Comparison of ENCODE assay signal across 1 cellular context in the genomic region with DNA sequence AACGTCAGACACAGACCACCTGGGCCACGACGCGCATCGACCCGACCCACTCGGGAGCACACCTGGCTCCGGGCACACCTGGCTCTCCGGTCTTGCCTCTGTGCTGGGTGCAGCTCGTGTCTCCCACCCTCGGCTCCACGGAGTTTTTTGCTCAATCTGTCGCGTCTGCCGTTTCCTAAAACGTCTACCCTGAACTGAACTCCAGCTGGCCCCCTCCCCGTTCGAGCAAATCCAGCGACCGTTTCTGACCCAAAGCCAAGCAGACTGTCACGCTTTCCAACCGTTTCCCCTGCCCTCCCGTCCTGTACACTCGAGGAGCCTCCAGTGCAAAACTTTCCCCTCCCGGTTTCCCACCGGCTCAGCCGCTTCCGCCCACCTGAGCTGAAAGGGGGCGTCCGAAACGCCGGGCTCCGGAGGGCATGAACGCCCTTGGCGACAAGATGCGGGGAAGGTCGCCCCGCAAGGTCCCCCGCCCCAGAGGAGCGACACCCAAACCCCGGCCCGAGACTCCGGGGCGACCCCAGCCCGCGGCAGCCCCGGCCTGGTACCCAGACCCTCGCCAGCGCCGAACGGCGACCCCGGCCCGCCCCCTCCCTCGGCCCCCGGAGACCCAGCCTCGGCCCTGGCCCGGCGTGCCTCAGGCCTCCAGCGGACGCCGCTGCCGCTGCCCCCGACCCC.
TF ChIP-seq lines count a peak whose summit lies in the region.

No MANE protein-coding gene starts in this region.

TF ChIP-seq in HepG2, 621 proteins besides CTCF, POLR2A, EP300 and RAD21 (continued from another document):
- TF ChIP-seq, protein P1, sequence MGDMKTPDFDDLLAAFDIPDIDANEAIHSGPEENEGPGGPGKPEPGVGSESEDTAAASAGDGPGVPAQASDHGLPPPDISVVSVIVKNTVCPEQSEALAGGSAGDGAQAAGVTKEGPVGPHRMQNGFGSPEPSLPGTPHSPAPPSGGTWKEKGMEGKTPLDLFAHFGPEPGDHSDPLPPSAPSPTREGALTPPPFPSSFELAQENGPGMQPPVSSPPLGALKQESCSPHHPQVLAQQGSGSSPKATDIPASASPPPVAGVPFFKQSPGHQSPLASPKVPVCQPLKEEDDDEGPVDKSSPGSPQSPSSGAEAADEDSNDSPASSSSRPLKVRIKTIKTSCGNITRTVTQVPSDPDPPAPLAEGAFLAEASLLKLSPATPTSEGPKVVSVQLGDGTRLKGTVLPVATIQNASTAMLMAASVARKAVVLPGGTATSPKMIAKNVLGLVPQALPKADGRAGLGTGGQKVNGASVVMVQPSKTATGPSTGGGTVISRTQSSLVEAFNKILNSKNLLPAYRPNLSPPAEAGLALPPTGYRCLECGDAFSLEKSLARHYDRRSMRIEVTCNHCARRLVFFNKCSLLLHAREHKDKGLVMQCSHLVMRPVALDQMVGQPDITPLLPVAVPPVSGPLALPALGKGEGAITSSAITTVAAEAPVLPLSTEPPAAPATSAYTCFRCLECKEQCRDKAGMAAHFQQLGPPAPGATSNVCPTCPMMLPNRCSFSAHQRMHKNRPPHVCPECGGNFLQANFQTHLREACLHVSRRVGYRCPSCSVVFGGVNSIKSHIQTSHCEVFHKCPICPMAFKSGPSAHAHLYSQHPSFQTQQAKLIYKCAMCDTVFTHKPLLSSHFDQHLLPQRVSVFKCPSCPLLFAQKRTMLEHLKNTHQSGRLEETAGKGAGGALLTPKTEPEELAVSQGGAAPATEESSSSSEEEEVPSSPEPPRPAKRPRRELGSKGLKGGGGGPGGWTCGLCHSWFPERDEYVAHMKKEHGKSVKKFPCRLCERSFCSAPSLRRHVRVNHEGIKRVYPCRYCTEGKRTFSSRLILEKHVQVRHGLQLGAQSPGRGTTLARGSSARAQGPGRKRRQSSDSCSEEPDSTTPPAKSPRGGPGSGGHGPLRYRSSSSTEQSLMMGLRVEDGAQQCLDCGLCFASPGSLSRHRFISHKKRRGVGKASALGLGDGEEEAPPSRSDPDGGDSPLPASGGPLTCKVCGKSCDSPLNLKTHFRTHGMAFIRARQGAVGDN (CRISPR knock-in tag; IDR thresholded peaks at IDR 0.05) = 0 out of 2 replicates have a peak, but pooled peaks have one; percentile 19
- TF ChIP-seq ASH2L (IDR thresholded peaks at IDR 0.05; ENCODE audit: insufficient read length, low read depth, low read length) = peak; percentile 19
- TF ChIP-seq, protein P2, sequence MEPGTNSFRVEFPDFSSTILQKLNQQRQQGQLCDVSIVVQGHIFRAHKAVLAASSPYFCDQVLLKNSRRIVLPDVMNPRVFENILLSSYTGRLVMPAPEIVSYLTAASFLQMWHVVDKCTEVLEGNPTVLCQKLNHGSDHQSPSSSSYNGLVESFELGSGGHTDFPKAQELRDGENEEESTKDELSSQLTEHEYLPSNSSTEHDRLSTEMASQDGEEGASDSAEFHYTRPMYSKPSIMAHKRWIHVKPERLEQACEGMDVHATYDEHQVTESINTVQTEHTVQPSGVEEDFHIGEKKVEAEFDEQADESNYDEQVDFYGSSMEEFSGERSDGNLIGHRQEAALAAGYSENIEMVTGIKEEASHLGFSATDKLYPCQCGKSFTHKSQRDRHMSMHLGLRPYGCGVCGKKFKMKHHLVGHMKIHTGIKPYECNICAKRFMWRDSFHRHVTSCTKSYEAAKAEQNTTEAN (CRISPR knock-in tag; conservative IDR thresholded peaks at IDR 0.05) = no peak
- 0 out of 2 replicates have a peak, but pooled peaks have one; percentile 33 for TF ChIP-seq CAMTA2 (CRISPR knock-in tag; IDR thresholded peaks at IDR 0.05; ENCODE audit: borderline replicate concordance)
- TF ChIP-seq ARHGAP35 (CRISPR knock-in tag; IDR thresholded peaks at IDR 0.05; ENCODE audit: borderline replicate concordance) = no peak
- 0 out of 2 replicates have a peak, but pooled peaks have one; percentile 38 for TF ChIP-seq ZNF547 (CRISPR knock-in tag; IDR thresholded peaks at IDR 0.05)
- 0 out of 2 replicates have a peak, but pooled peaks have one; percentile 11 for TF ChIP-seq ZNF703 (CRISPR knock-in tag; IDR thresholded peaks at IDR 0.05; ENCODE audit: borderline replicate concordance)
- peak; percentile 24; the same call in 1 of the 2 replicates for TF ChIP-seq MTA1 (CRISPR knock-in tag; IDR thresholded peaks at IDR 0.05; ENCODE audit: borderline replicate concordance)
- peak; percentile 44 for TF ChIP-seq PHF8 (CRISPR knock-in tag; IDR thresholded peaks at IDR 0.05)
TF ChIP-seq in HepG2: peak in this region for 11.
